8 cellular contexts compared by ENCODE assay signal in genomic region chr9:4679268-4680177, GRCh38. TPM values are rescaled to one million over a fixed set of nuclear protein-coding genes. Genes with fewer than 3 reads are reported as not detected.
DNase-seq lines count a peak whose midpoint lies in the region; ATAC-seq and TF ChIP-seq lines count a peak whose summit lies in the region.

Gene CDC37L1 (plus strand): TSS chr9:4679569. CDS start chr9:4679768, 199 bp downstream.

- H3K9me3 ChIP-seq in RWPE2 (ENCODE audit: severe bottlenecking) (no peaks in the 10 kb centered on the region), stomach (no peaks in the 10 kb centered on the region)

- TF ChIP-seq CTCF in RWPE2 (IDR thresholded peaks at IDR 0.05; ENCODE audit: poor library complexity, severe bottlenecking) (peak; percentile 46), nephron progenitor cell (IDR thresholded peaks at IDR 0.05) (peak; percentile 54), stomach (IDR thresholded peaks at IDR 0.05) (peak in 5 of 7 experiments; percentile 61 to 84 (median 79))

- peak within 1 kb of the TSS; percentile 68 for H3K4me3 ChIP-seq in RWPE2 (ENCODE audit: severe bottlenecking)
- H3K4me3 ChIP-seq in stomach = peak within 1 kb of the TSS; percentile 63 to 74 (median 68)

- peaks cover 21% of the 10 kb centered on the region for H3K4me1 ChIP-seq in RWPE2 (ENCODE audit: insufficient read depth, poor library complexity, severe bottlenecking)
- peaks cover 10 to 54% (median 40%) of the 10 kb centered on the region in 4 donors for H3K4me1 ChIP-seq in stomach

- peak; percentile 88 for ATAC-seq in RWPE2 (ENCODE audit: low read depth)

- DNase-seq in ELR (ENCODE audit: low read depth) (peak; percentile 96), H4 (ENCODE audit: low spot score) (peak; percentile 89), LoVo (ENCODE audit: low spot score) (peak; percentile 95), RWPE2 (ENCODE audit: low spot score) (peak; percentile 94), fibroblast of the conjunctiva (ENCODE audit: low read depth) (peak; percentile 92), nephron progenitor cell (peak; percentile 100), stomach (peak; percentile 99)
- peak; percentile 98 for DNase-seq in activated T-helper 9 cell treated with anti-CD3 and anti-CD28 coated beads, Interleukin-2, amount 50 U/mL, for 16 hours (ENCODE audit: low read depth)

- H3K27ac ChIP-seq in RWPE2 (ENCODE audit: poor library complexity, severe bottlenecking) (peak within 1 kb of the TSS; percentile 71), stomach (peak within 1 kb of the TSS; percentile 96 to 99 (median 97))

- H3K36me3 ChIP-seq in RWPE2 (ENCODE audit: low read depth) (peaks cover 5% of the 10 kb centered on the region; the same call in 1 of the 2 replicates), stomach (no peaks in the 10 kb centered on the region)

- H3K27ac Mint-ChIP-seq in nephron progenitor cell = no peak within 1 kb of the TSS

- H3K27me3 Mint-ChIP-seq in nephron progenitor cell (ENCODE audit: low read depth, poor library complexity) = no peaks in the 10 kb centered on the region

- intact Hi-C loops in stomach (cut with DNase I; ENCODE audit: low total_unique reads) = no loop called here

- 0 to 1% (median 0%) methylated on average over 52 to 66 of the region's 66 CpGs for WGBS in stomach, 5 donors

- peak; percentile 32 for TF ChIP-seq EP300 in stomach (IDR thresholded peaks at IDR 0.05)

- peaks cover 3% of the 10 kb centered on the region for H3K36me3 Mint-ChIP-seq in nephron progenitor cell (ENCODE audit: low read depth)

- peak in 2 of 4 donors; percentile 86 to 88 for TF ChIP-seq POLR2A in stomach (IDR thresholded peaks at IDR 0.05)

- no peak within 1 kb of the TSS for H3K4me3 Mint-ChIP-seq in nephron progenitor cell

- H3K9me3 Mint-ChIP-seq in nephron progenitor cell = no peaks in the 10 kb centered on the region

- H3K27me3 ChIP-seq in RWPE2 (ENCODE audit: insufficient read depth, poor library complexity, severe bottlenecking) (no peaks in the 10 kb centered on the region), stomach (no peaks in the 10 kb centered on the region)

- no peaks in the 10 kb centered on the region for H3K4me1 Mint-ChIP-seq in nephron progenitor cell

RNA-seq across cellular contexts. Expression of gene CDC37L1, which starts in this region (rescaled TPM):
- total RNA-seq in H4 (2014; rRNA removed; shearing (Covaris generic)) = 9.4 and 13.5 TPM in 2 replicates
- 10 to 100 TPM in 4 of 5 donors, 1 to 10 TPM in 1; 3.5 to 56.7 (median 23.7) TPM for total RNA-seq in stomach
- polyA plus RNA-seq in stomach = 10 to 100 TPM in 2 of 3 donors, 1 to 10 TPM in 1; 8.1 to 20.3 (median 11.8) TPM

Comparison
In these comparisons a context has a peak if more than half of its experiments do, and no peak if none do; other contexts are left out.
1. Peak in every context shown above with its lines: DNase-seq, ATAC-seq, H3K4me3 ChIP-seq and H3K27ac ChIP-seq.